17 cellular contexts compared by ENCODE assay signal in genomic region chr1:172966844-172967540, GRCh38.
DNase-seq lines count a peak whose midpoint lies in the region; ATAC-seq, FAIRE-seq and TF ChIP-seq lines count a peak whose summit lies in the region.
"Had no signal": no experiment of that assay in that cellular context is flagged by ENCODE, and none has a peak within 500 bp of the region (broad histone marks: within the 10 kb centered on the region; RNA-seq: fewer than 3 reads in every experiment).

No MANE protein-coding gene starts in this region.

- H3K4me1 ChIP-seq in GM23338 (ENCODE audit: insufficient read depth): no peaks in the 10 kb centered on the region
- H3K4me1 ChIP-seq in CD4-positive, alpha-beta memory T cell (ENCODE audit: insufficient read depth, low read length): no peaks in the 10 kb centered on the region
- no peaks in the 10 kb centered on the region for H3K4me1 ChIP-seq in left ventricle myocardium inferior

- no peak for DNase-seq in natural killer cell treated with Interleukin-12 subunit alpha and Interleukin-12 subunit beta and Interleukin-15 and Interleukin-18, amount 100 ng/mL, for 72 hours (ENCODE audit: low spot score)
- no peak for DNase-seq in natural killer cell
- DNase-seq in RCC 7860 (ENCODE audit: low spot score): peak; percentile 39
- no peak for DNase-seq in epithelial cell of prostate (ENCODE audit: low read depth, low spot score)
- peak in 1 of 2 donors; percentile 38 for DNase-seq in stimulated activated naive CD8-positive, alpha-beta T cell treated with anti-CD3 and anti-CD28 coated beads, Interleukin-15, amount 100 ng/mL, for 72 hours
- no peak for DNase-seq in GM23338 (ENCODE audit: low spot score)
- no peak for DNase-seq in CD4-positive, alpha-beta memory T cell
- no peak for DNase-seq in left ventricle myocardium inferior
- DNase-seq: activated CD4-positive, alpha-beta T cell treated with anti-CD3 and anti-CD28 coated beads, Interleukin-2, amount 50 U/mL, for 1 hour; activated gamma-delta T cell treated with Interleukin-2 at 50 U/mL for 16 hours; NCI-H1092; SJCRH30; stimulated activated CD8-positive, alpha-beta memory T cell treated with anti-CD3 and anti-CD28 coated beads, Interleukin-4, amount 100 ng/mL, for 48 hours; T-helper 9 cell had no signal

- no peak overlapping the region for H2AFZ ChIP-seq in GM23338

- peak; percentile 86 to 90 for ATAC-seq in natural killer cell treated with Interleukin-12 subunit alpha and Interleukin-12 subunit beta and Interleukin-15 and Interleukin-18, amount 100 ng/mL, for 72 hours
- no peak for ATAC-seq in natural killer cell
- ATAC-seq in stimulated activated naive CD8-positive, alpha-beta T cell treated with anti-CD3 and anti-CD28 coated beads, Interleukin-15, amount 100 ng/mL, for 72 hours: peak; percentile 85
- no peak for ATAC-seq in GM23338
- ATAC-seq: HepG2 had no signal

- H3K27me3 ChIP-seq in GM23338 (ENCODE audit: insufficient read depth) (no peaks in the 10 kb centered on the region), left ventricle myocardium inferior (ENCODE audit: low read depth) (no peaks in the 10 kb centered on the region)
- H3K27me3 ChIP-seq in CD4-positive, alpha-beta memory T cell (ENCODE audit: insufficient read depth, low read length): no peaks in the 10 kb centered on the region
- H3K27me3 ChIP-seq: SJCRH30 had no signal

- H3F3A ChIP-seq in GM23338 (replicated peaks; ENCODE audit: low read depth): no peaks in the 10 kb centered on the region

- CTCF ChIA-PET in CD4-positive, alpha-beta memory T cell (lab: Charles Lee; ENCODE audit: partially characterized antibody): no interaction called here

- no peaks in the 10 kb centered on the region for H3K36me3 ChIP-seq in GM23338 (ENCODE audit: insufficient read depth)
- no peaks in the 10 kb centered on the region for H3K36me3 ChIP-seq in CD4-positive, alpha-beta memory T cell (ENCODE audit: insufficient read depth, low read length)
- no peaks in the 10 kb centered on the region for H3K36me3 ChIP-seq in left ventricle myocardium inferior
- H3K36me3 ChIP-seq: SJCRH30 had no signal

- POLR2A ChIA-PET in CD4-positive, alpha-beta memory T cell (lab: Charles Lee; ENCODE audit: partially characterized antibody): no interaction called here

- H3K9me2 ChIP-seq in GM23338 (ENCODE audit: insufficient read depth): no peaks in the 10 kb centered on the region

- H3K9me3 Mint-ChIP-seq in natural killer cell treated with Interleukin-12 subunit alpha and Interleukin-12 subunit beta and Interleukin-15 and Interleukin-18, amount 100 ng/mL, for 72 hours: peaks cover 4% of the 10 kb centered on the region
- H3K9me3 Mint-ChIP-seq in natural killer cell: no peaks in the 10 kb centered on the region
- H3K9me3 Mint-ChIP-seq in stimulated activated naive CD8-positive, alpha-beta T cell treated with anti-CD3 and anti-CD28 coated beads, Interleukin-15, amount 100 ng/mL, for 72 hours: no peaks in the 10 kb centered on the region
- no peaks in the 10 kb centered on the region; the same call in 2 of the 3 replicates for H3K9me3 Mint-ChIP-seq in GM23338
- H3K9me3 Mint-ChIP-seq in CD4-positive, alpha-beta memory T cell: peaks cover 0 to 2% (median 0%) of the 10 kb centered on the region in 8 donors

- H3K27me3 Mint-ChIP-seq in natural killer cell treated with Interleukin-12 subunit alpha and Interleukin-12 subunit beta and Interleukin-15 and Interleukin-18, amount 100 ng/mL, for 72 hours: no peaks in the 10 kb centered on the region
- H3K27me3 Mint-ChIP-seq in natural killer cell (ENCODE audit: low read depth in 2 of 2): no peaks in the 10 kb centered on the region
- no peaks in the 10 kb centered on the region for H3K27me3 Mint-ChIP-seq in stimulated activated naive CD8-positive, alpha-beta T cell treated with anti-CD3 and anti-CD28 coated beads, Interleukin-15, amount 100 ng/mL, for 72 hours
- H3K27me3 Mint-ChIP-seq in GM23338 (ENCODE audit: insufficient read depth, low read depth, poor library complexity): peaks cover 2% of the 10 kb centered on the region
- H3K27me3 Mint-ChIP-seq in CD4-positive, alpha-beta memory T cell: no peaks in the 10 kb centered on the region

- H3K4me1 Mint-ChIP-seq in natural killer cell treated with Interleukin-12 subunit alpha and Interleukin-12 subunit beta and Interleukin-15 and Interleukin-18, amount 100 ng/mL, for 72 hours (ENCODE audit: low read depth in 2 of 2): peaks cover 16 to 25% of the 10 kb centered on the region in 2 donors
- H3K4me1 Mint-ChIP-seq in natural killer cell (no peaks in the 10 kb centered on the region), GM23338 (no peaks in the 10 kb centered on the region)
- H3K4me1 Mint-ChIP-seq in stimulated activated naive CD8-positive, alpha-beta T cell treated with anti-CD3 and anti-CD28 coated beads, Interleukin-15, amount 100 ng/mL, for 72 hours: peaks cover 33% of the 10 kb centered on the region
- H3K4me1 Mint-ChIP-seq in CD4-positive, alpha-beta memory T cell: no peaks in the 10 kb centered on the region

- peak; percentile 45 for FAIRE-seq in RCC 7860 (lab: Jason Lieb, UNC)
- FAIRE-seq: H1, HepG2 had no signal

- no peaks in the 10 kb centered on the region for H3K9me3 ChIP-seq in CD4-positive, alpha-beta memory T cell (ENCODE audit: control insufficient read depth in 1 of 2, low read length in 2 of 2)
- peaks cover 17% of the 10 kb centered on the region for H3K9me3 ChIP-seq in left ventricle myocardium inferior (replicated peaks)

- H4K20me1 ChIP-seq in GM23338 (replicated peaks; ENCODE audit: insufficient read depth): no peaks in the 10 kb centered on the region

- H3K27ac Mint-ChIP-seq in natural killer cell treated with Interleukin-12 subunit alpha and Interleukin-12 subunit beta and Interleukin-15 and Interleukin-18, amount 100 ng/mL, for 72 hours: peak overlapping the region; percentile 19 to 67
- H3K27ac Mint-ChIP-seq in natural killer cell (no peak overlapping the region), GM23338 (no peak overlapping the region)
- H3K27ac Mint-ChIP-seq in stimulated activated naive CD8-positive, alpha-beta T cell treated with anti-CD3 and anti-CD28 coated beads, Interleukin-15, amount 100 ng/mL, for 72 hours: no peak overlapping the region
- H3K27ac Mint-ChIP-seq in CD4-positive, alpha-beta memory T cell: no peak overlapping the region

- H3K36me3 Mint-ChIP-seq in natural killer cell treated with Interleukin-12 subunit alpha and Interleukin-12 subunit beta and Interleukin-15 and Interleukin-18, amount 100 ng/mL, for 72 hours: no peaks in the 10 kb centered on the region
- H3K36me3 Mint-ChIP-seq in natural killer cell (no peaks in the 10 kb centered on the region), GM23338 (ENCODE audit: low read depth) (no peaks in the 10 kb centered on the region)
- H3K36me3 Mint-ChIP-seq in CD4-positive, alpha-beta memory T cell: no peaks in the 10 kb centered on the region

- H3K4me3 ChIP-seq in GM23338: no peak overlapping the region
- no peak overlapping the region for H3K4me3 ChIP-seq in CD4-positive, alpha-beta memory T cell (ENCODE audit: low read length in 2 of 2)
- no peak overlapping the region for H3K4me3 ChIP-seq in left ventricle myocardium inferior
- H3K4me3 ChIP-seq: SJCRH30 had no signal

- peak overlapping the region; percentile 42 for H3K4me3 Mint-ChIP-seq in natural killer cell treated with Interleukin-12 subunit alpha and Interleukin-12 subunit beta and Interleukin-15 and Interleukin-18, amount 100 ng/mL, for 72 hours
- H3K4me3 Mint-ChIP-seq in natural killer cell (no peak overlapping the region), GM23338 (no peak overlapping the region)
- H3K4me3 Mint-ChIP-seq in stimulated activated naive CD8-positive, alpha-beta T cell treated with anti-CD3 and anti-CD28 coated beads, Interleukin-15, amount 100 ng/mL, for 72 hours: peak overlapping the region in 1 of 2 donors; percentile 7
- H3K4me3 Mint-ChIP-seq in CD4-positive, alpha-beta memory T cell: no peak overlapping the region
- H3K4me3 Mint-ChIP-seq: neural crest cell had no signal

- H3K4me2 ChIP-seq in GM23338: no peak overlapping the region

- intact Hi-C loops in natural killer cell (cut with micrococcal nuclease) (no loop called here), left ventricle myocardium inferior (cut with micrococcal nuclease) (no loop called here)
- intact Hi-C loops in CD4-positive, alpha-beta memory T cell (cut with micrococcal nuclease): no loop called here

- H3K27ac ChIP-seq in epithelial cell of prostate (peak overlapping the region; percentile 52), GM23338 (ENCODE audit: low read depth) (no peak overlapping the region), left ventricle myocardium inferior (replicated peaks) (no peak overlapping the region)
- H3K27ac ChIP-seq in CD4-positive, alpha-beta memory T cell (ENCODE audit: low read depth, low read length): no peak overlapping the region
- H3K27ac ChIP-seq: SJCRH30 had no signal

- H3K79me2 ChIP-seq in GM23338 (replicated peaks; ENCODE audit: insufficient read depth): no peaks in the 10 kb centered on the region

- no peak for TF ChIP-seq CTCF in natural killer cell (IDR thresholded peaks at IDR 0.05)
- no peak for TF ChIP-seq CTCF in GM23338 (conservative IDR thresholded peaks at IDR 0.05; ENCODE audit: low read depth in 2 of 2)
- no peak for TF ChIP-seq CTCF in left ventricle myocardium inferior (IDR thresholded peaks at IDR 0.05; ENCODE audit: borderline replicate concordance)

TF ChIP-seq in GM23338, 12 proteins besides CTCF, POLR2A, EP300 and RAD21 (continues in another document):
- no peak for TF ChIP-seq ZNF114 (CRISPR knock-in tag; IDR thresholded peaks at IDR 0.05)
- no peak for TF ChIP-seq POLR2AphosphoS5 (IDR thresholded peaks at IDR 0.05; ENCODE audit: low read depth)
- no peak for TF ChIP-seq CREB1 (CRISPR knock-in tag; IDR thresholded peaks at IDR 0.05; ENCODE audit: low read depth)
- TF ChIP-seq JUNB (IDR thresholded peaks at IDR 0.05; ENCODE audit: unreplicated experiment): no peak
- no peak for TF ChIP-seq ETS1 (IDR thresholded peaks at IDR 0.05)
- no peak for TF ChIP-seq STAT1 (IDR thresholded peaks at IDR 0.05; ENCODE audit: unreplicated experiment)
- TF ChIP-seq NANOG (IDR thresholded peaks at IDR 0.05; ENCODE audit: borderline replicate concordance): no peak
- no peak for TF ChIP-seq ZNF331 (CRISPR knock-in tag; IDR thresholded peaks at IDR 0.05; ENCODE audit: low read depth)

Comparison
In these comparisons a context has a peak if more than half of its experiments do, and no peak if none do; other contexts are left out.
1. ATAC-seq: peak in natural killer cell treated with Interleukin-12 subunit alpha and Interleukin-12 subunit beta and Interleukin-15 and Interleukin-18, amount 100 ng/mL, for 72 hours (2 of 2) and stimulated activated naive CD8-positive, alpha-beta T cell treated with anti-CD3 and anti-CD28 coated beads, Interleukin-15, amount 100 ng/mL, for 72 hours (single experiment); none in natural killer cell (0 of 3) and GM23338 (single experiment).
2. H3K27ac Mint-ChIP-seq: peak in natural killer cell treated with Interleukin-12 subunit alpha and Interleukin-12 subunit beta and Interleukin-15 and Interleukin-18, amount 100 ng/mL, for 72 hours (2 of 2); none in natural killer cell (0 of 2), stimulated activated naive CD8-positive, alpha-beta T cell treated with anti-CD3 and anti-CD28 coated beads, Interleukin-15, amount 100 ng/mL, for 72 hours (0 of 2), GM23338 (single experiment) and CD4-positive, alpha-beta memory T cell (0 of 7).